ENCODE assay signal across 1 cellular context in the genomic region with DNA sequence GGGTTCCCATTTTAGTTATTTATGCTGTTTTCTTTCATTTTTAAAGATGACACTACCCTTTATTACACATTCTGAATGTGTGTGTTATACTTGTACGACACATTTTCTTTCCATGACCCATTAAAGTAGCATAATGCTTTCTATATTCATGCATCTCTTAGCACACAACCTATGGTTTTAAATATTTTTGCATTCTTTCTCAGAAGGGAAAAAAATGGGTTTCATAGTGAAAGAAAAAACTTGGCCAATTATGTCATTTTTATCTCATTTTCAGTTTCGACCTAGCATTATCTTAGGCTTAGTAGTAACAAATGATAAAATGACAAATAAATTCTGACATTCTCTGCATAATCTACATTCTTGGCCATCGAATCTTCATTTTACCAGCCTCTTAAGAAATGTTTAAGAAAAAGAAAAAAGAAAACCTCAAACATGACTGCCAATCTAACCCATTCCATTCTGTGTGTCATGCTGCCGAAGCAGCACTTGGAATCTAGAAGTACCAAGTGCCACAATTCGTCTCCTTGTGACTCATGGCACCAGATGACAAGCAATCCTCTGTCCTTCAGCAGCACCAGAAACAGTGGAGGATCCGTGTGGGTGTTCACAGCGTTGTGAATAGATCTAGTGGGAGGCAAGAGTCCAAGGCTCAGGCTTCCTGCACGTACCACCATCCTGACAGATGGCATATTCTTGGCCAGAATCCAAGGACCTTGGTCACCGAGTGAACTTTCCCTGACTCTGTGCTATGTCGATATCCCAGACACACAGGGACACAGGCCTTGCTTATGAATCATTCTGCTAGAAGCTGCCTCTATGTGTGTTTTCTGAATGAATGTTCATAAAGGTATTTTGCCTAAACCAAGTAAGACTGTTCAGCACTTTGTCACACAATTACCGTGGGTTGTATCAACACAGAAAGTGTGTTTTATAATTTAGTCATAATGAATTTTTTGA.
TF ChIP-seq lines count a peak whose summit lies in the region.

No MANE protein-coding gene starts in this region.

TF ChIP-seq in HepG2, 621 proteins besides CTCF, POLR2A, EP300 and RAD21 (continued from another document and continues in another):
- TF ChIP-seq ZNF781 (CRISPR knock-in tag; IDR thresholded peaks at IDR 0.05; ENCODE audit: borderline replicate concordance, not compliant biosample characterization), result peak; percentile 53
- TF ChIP-seq, protein P1, sequence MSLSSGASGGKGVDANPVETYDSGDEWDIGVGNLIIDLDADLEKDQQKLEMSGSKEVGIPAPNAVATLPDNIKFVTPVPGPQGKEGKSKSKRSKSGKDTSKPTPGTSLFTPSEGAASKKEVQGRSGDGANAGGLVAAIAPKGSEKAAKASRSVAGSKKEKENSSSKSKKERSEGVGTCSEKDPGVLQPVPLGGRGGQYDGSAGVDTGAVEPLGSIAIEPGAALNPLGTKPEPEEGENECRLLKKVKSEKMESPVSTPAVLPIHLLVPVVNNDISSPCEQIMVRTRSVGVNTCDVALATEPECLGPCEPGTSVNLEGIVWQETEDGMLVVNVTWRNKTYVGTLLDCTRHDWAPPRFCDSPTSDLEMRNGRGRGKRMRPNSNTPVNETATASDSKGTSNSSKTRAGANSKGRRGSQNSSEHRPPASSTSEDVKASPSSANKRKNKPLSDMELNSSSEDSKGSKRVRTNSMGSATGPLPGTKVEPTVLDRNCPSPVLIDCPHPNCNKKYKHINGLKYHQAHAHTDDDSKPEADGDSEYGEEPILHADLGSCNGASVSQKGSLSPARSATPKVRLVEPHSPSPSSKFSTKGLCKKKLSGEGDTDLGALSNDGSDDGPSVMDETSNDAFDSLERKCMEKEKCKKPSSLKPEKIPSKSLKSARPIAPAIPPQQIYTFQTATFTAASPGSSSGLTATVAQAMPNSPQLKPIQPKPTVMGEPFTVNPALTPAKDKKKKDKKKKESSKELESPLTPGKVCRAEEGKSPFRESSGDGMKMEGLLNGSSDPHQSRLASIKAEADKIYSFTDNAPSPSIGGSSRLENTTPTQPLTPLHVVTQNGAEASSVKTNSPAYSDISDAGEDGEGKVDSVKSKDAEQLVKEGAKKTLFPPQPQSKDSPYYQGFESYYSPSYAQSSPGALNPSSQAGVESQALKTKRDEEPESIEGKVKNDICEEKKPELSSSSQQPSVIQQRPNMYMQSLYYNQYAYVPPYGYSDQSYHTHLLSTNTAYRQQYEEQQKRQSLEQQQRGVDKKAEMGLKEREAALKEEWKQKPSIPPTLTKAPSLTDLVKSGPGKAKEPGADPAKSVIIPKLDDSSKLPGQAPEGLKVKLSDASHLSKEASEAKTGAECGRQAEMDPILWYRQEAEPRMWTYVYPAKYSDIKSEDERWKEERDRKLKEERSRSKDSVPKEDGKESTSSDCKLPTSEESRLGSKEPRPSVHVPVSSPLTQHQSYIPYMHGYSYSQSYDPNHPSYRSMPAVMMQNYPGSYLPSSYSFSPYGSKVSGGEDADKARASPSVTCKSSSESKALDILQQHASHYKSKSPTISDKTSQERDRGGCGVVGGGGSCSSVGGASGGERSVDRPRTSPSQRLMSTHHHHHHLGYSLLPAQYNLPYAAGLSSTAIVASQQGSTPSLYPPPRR (CRISPR knock-in tag; IDR thresholded peaks at IDR 0.05; ENCODE audit: borderline replicate concordance), result peak; percentile 55; the same call in 1 of the 2 replicates
- TF ChIP-seq PAX8 (CRISPR knock-in tag; IDR thresholded peaks at IDR 0.05; ENCODE audit: borderline replicate concordance), result no peak
- 0 out of 2 replicates have a peak, but pooled peaks have one; percentile 35 for TF ChIP-seq REPIN1 (CRISPR knock-in tag; IDR thresholded peaks at IDR 0.05; ENCODE audit: borderline replicate concordance, low read depth)
- TF ChIP-seq ZSCAN22 (CRISPR knock-in tag; IDR thresholded peaks at IDR 0.05), result peak; percentile 95
- TF ChIP-seq PHF8 (CRISPR knock-in tag; IDR thresholded peaks at IDR 0.05), result 0 out of 2 replicates have a peak, but pooled peaks have one; percentile 33
- TF ChIP-seq ZNF317 (CRISPR knock-in tag; IDR thresholded peaks at IDR 0.05), result peak; percentile 61; the same call in 1 of the 2 replicates
- TF ChIP-seq ZNF101 (CRISPR knock-in tag; IDR thresholded peaks at IDR 0.05; ENCODE audit: borderline replicate concordance, low read depth), result no peak
- no peak for TF ChIP-seq PHF5A (CRISPR knock-in tag; IDR thresholded peaks at IDR 0.05; ENCODE audit: low read depth, unreplicated experiment)
- no peak for TF ChIP-seq ZBTB42 (CRISPR knock-in tag; IDR thresholded peaks at IDR 0.05)
- TF ChIP-seq, protein P2, sequence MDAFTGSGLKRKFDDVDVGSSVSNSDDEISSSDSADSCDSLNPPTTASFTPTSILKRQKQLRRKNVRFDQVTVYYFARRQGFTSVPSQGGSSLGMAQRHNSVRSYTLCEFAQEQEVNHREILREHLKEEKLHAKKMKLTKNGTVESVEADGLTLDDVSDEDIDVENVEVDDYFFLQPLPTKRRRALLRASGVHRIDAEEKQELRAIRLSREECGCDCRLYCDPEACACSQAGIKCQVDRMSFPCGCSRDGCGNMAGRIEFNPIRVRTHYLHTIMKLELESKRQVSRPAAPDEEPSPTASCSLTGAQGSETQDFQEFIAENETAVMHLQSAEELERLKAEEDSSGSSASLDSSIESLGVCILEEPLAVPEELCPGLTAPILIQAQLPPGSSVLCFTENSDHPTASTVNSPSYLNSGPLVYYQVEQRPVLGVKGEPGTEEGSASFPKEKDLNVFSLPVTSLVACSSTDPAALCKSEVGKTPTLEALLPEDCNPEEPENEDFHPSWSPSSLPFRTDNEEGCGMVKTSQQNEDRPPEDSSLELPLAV (CRISPR knock-in tag; conservative IDR thresholded peaks at IDR 0.05; ENCODE audit: low read depth), result no peak
- TF ChIP-seq HOXA5 (CRISPR knock-in tag; IDR thresholded peaks at IDR 0.05), result peak; percentile 58; the same call in 1 of the 2 replicates
- TF ChIP-seq, protein P3, sequence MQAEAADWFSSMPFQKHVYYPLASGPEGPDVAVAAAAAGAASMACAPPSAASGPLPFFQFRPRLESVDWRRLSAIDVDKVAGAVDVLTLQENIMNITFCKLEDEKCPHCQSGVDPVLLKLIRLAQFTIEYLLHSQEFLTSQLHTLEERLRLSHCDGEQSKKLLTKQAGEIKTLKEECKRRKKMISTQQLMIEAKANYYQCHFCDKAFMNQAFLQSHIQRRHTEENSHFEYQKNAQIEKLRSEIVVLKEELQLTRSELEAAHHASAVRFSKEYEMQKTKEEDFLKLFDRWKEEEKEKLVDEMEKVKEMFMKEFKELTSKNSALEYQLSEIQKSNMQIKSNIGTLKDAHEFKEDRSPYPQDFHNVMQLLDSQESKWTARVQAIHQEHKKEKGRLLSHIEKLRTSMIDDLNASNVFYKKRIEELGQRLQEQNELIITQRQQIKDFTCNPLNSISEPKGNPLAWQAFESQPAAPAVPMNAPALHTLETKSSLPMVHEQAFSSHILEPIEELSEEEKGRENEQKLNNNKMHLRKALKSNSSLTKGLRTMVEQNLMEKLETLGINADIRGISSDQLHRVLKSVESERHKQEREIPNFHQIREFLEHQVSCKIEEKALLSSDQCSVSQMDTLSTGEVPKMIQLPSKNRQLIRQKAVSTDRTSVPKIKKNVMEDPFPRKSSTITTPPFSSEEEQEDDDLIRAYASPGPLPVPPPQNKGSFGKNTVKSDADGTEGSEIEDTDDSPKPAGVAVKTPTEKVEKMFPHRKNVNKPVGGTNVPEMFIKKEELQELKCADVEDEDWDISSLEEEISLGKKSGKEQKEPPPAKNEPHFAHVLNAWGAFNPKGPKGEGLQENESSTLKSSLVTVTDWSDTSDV (CRISPR knock-in tag; IDR thresholded peaks at IDR 0.05), result no peak
- TF ChIP-seq, protein P4, sequence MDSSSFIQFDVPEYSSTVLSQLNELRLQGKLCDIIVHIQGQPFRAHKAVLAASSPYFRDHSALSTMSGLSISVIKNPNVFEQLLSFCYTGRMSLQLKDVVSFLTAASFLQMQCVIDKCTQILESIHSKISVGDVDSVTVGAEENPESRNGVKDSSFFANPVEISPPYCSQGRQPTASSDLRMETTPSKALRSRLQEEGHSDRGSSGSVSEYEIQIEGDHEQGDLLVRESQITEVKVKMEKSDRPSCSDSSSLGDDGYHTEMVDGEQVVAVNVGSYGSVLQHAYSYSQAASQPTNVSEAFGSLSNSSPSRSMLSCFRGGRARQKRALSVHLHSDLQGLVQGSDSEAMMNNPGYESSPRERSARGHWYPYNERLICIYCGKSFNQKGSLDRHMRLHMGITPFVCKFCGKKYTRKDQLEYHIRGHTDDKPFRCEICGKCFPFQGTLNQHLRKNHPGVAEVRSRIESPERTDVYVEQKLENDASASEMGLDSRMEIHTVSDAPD (CRISPR knock-in tag; IDR thresholded peaks at IDR 0.05), result no peak; the same call in 1 of the 2 replicates
- TF ChIP-seq KLF9 (CRISPR knock-in tag; IDR thresholded peaks at IDR 0.05; ENCODE audit: low read depth), result no peak
- TF ChIP-seq, protein P5, sequence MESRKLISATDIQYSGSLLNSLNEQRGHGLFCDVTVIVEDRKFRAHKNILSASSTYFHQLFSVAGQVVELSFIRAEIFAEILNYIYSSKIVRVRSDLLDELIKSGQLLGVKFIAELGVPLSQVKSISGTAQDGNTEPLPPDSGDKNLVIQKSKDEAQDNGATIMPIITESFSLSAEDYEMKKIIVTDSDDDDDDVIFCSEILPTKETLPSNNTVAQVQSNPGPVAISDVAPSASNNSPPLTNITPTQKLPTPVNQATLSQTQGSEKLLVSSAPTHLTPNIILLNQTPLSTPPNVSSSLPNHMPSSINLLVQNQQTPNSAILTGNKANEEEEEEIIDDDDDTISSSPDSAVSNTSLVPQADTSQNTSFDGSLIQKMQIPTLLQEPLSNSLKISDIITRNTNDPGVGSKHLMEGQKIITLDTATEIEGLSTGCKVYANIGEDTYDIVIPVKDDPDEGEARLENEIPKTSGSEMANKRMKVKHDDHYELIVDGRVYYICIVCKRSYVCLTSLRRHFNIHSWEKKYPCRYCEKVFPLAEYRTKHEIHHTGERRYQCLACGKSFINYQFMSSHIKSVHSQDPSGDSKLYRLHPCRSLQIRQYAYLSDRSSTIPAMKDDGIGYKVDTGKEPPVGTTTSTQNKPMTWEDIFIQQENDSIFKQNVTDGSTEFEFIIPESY (CRISPR knock-in tag; IDR thresholded peaks at IDR 0.05), result peak; percentile 62; the same call in 1 of the 2 replicates
- TF ChIP-seq SYNCRIP (IDR thresholded peaks at IDR 0.05; ENCODE audit: insufficient read depth, low read depth, low read length), result no peak
- TF ChIP-seq ZNF790 (CRISPR knock-in tag; IDR thresholded peaks at IDR 0.05; ENCODE audit: borderline replicate concordance), result no peak
- TF ChIP-seq PAF1 (CRISPR knock-in tag; IDR thresholded peaks at IDR 0.05), result no peak
- 0 out of 4 replicates have a peak, but pooled peaks have one; percentile 18 to 23 for TF ChIP-seq MAFK (conservative IDR thresholded peaks at IDR 0.05 in 1 of 2, IDR thresholded peaks at IDR 0.05 in 1 of 2; ENCODE audit: low read length in 2 of 2)
- no peak for TF ChIP-seq ZNF567 (CRISPR knock-in tag; IDR thresholded peaks at IDR 0.05; ENCODE audit: borderline replicate concordance)
- TF ChIP-seq PCBP1 (IDR thresholded peaks at IDR 0.05; ENCODE audit: borderline replicate concordance, low read depth, low read length), result no peak
- TF ChIP-seq GABPA (IDR thresholded peaks at IDR 0.05; ENCODE audit: low read depth, low read length), result no peak
- peak; percentile 46; the same call in 1 of the 2 replicates for TF ChIP-seq GABPA (CRISPR knock-in tag; IDR thresholded peaks at IDR 0.05; ENCODE audit: low read depth)
- no peak for TF ChIP-seq XBP1 (CRISPR knock-in tag; IDR thresholded peaks at IDR 0.05)
- TF ChIP-seq ZNF552 (CRISPR knock-in tag; IDR thresholded peaks at IDR 0.05; ENCODE audit: borderline replicate concordance), result no peak
- peak; percentile 89 for TF ChIP-seq IRF2 (CRISPR knock-in tag; IDR thresholded peaks at IDR 0.05)
- 0 out of 2 replicates have a peak, but pooled peaks have one; percentile 68 for TF ChIP-seq WIZ (CRISPR knock-in tag; IDR thresholded peaks at IDR 0.05)
- TF ChIP-seq, protein P6, sequence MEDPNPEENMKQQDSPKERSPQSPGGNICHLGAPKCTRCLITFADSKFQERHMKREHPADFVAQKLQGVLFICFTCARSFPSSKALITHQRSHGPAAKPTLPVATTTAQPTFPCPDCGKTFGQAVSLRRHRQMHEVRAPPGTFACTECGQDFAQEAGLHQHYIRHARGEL (CRISPR knock-in tag; IDR thresholded peaks at IDR 0.05), result no peak
- TF ChIP-seq SOX13 (IDR thresholded peaks at IDR 0.05), result no peak
- TF ChIP-seq SOX13 (CRISPR knock-in tag; conservative IDR thresholded peaks at IDR 0.05 in 1 of 2, IDR thresholded peaks at IDR 0.05 in 1 of 2), result peak in 1 of 2 experiments; percentile 80; a peak in 2 of 4 replicates
- peak; percentile 79 for TF ChIP-seq ZNF124 (CRISPR knock-in tag; IDR thresholded peaks at IDR 0.05)
- TF ChIP-seq, protein P7, sequence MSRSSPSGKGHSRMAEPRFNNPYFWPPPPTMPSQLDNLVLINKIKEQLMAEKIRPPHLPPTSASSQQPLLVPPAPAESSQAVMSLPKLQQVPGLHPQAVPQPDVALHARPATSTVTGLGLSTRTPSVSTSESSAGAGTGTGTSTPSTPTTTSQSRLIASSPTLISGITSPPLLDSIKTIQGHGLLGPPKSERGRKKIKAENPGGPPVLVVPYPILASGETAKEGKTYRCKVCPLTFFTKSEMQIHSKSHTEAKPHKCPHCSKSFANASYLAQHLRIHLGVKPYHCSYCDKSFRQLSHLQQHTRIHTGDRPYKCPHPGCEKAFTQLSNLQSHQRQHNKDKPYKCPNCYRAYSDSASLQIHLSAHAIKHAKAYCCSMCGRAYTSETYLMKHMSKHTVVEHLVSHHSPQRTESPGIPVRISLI (CRISPR knock-in tag; IDR thresholded peaks at IDR 0.05; ENCODE audit: borderline replicate concordance), result peak; percentile 25; the same call in 1 of the 2 replicates
- TF ChIP-seq MAFF (IDR thresholded peaks at IDR 0.05; ENCODE audit: low read depth, low read length), result 0 out of 2 replicates have a peak, but pooled peaks have one; percentile 2
- TF ChIP-seq HNF4A (CRISPR knock-in tag; IDR thresholded peaks at IDR 0.05), result peak; percentile 96
- TF ChIP-seq, protein P8, sequence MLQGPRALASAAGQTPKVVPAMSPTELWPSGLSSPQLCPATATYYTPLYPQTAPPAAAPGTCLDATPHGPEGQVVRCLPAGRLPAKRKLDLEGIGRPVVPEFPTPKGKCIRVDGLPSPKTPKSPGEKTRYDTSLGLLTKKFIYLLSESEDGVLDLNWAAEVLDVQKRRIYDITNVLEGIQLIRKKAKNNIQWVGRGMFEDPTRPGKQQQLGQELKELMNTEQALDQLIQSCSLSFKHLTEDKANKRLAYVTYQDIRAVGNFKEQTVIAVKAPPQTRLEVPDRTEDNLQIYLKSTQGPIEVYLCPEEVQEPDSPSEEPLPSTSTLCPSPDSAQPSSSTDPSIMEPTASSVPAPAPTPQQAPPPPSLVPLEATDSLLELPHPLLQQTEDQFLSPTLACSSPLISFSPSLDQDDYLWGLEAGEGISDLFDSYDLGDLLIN (CRISPR knock-in tag; IDR thresholded peaks at IDR 0.05; ENCODE audit: borderline replicate concordance), result no peak
- peak; percentile 85; the same call in 1 of the 2 replicates for TF ChIP-seq TARDBP (CRISPR knock-in tag; IDR thresholded peaks at IDR 0.05)
- TF ChIP-seq SAP130 (CRISPR knock-in tag; IDR thresholded peaks at IDR 0.05; ENCODE audit: low read depth), result peak; percentile 90
- TF ChIP-seq, protein P9, sequence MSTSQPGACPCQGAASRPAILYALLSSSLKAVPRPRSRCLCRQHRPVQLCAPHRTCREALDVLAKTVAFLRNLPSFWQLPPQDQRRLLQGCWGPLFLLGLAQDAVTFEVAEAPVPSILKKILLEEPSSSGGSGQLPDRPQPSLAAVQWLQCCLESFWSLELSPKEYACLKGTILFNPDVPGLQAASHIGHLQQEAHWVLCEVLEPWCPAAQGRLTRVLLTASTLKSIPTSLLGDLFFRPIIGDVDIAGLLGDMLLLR (CRISPR knock-in tag; IDR thresholded peaks at IDR 0.05), result no peak
